ENCODE assay signal across 8 cellular contexts in genomic region chr9:86948153-86948929, GRCh38. TPM values are rescaled to one million over a fixed set of nuclear protein-coding genes. Genes with fewer than 3 reads are reported as not detected.
DNase-seq lines count a peak whose midpoint lies in the region; ATAC-seq lines count a peak whose summit lies in the region.

No MANE protein-coding gene starts in this region.

- peak overlapping the region; percentile 68 for H2AFZ ChIP-seq in ACC112 (ENCODE audit: low read length, unreplicated experiment)

- WGBS in mesodermal cell (ENCODE audit: insufficient coverage in 2 of 2), 2 experiments = 2 to 3% methylated on average over 12 to 22 of the region's 35 CpGs

- H3K4me1 ChIP-seq in ACC112 (ENCODE audit: control insufficient read depth, insufficient read depth, low read length, unreplicated experiment) (peaks cover 13% of the 10 kb centered on the region), endocrine pancreas (ENCODE audit: control insufficient read depth, insufficient read depth, low read length) (no peaks in the 10 kb centered on the region), mesodermal cell (ENCODE audit: control insufficient read depth, insufficient read depth, low read length, poor library complexity, severe bottlenecking) (peaks cover 19% of the 10 kb centered on the region)

- H3K27ac ChIP-seq in ACC112 (ENCODE audit: low read depth, low read length) (peak overlapping the region; percentile 89), mesodermal cell (ENCODE audit: low read depth, low read length, severe bottlenecking) (peak overlapping the region; percentile 36)

- no peaks in the 10 kb centered on the region for H3K27me3 ChIP-seq in ACC112 (ENCODE audit: insufficient read depth, low read length)
- peaks cover 7% of the 10 kb centered on the region for H3K27me3 ChIP-seq in endocrine pancreas (ENCODE audit: control insufficient read depth, insufficient read depth, low read length)

- H3K4me3 ChIP-seq in ACC112 (ENCODE audit: low read depth, low read length) = peak overlapping the region; percentile 85
- peak overlapping the region; percentile 54 for H3K4me3 ChIP-seq in endocrine pancreas (ENCODE audit: control insufficient read depth, insufficient read depth, low read length)
- H3K4me3 ChIP-seq in mesodermal cell (ENCODE audit: extremely low read depth, insufficient read depth, low read length, poor library complexity, severe bottlenecking) = peak overlapping the region; percentile 74

- H3K36me3 ChIP-seq in ACC112 (ENCODE audit: insufficient read depth, low read length) (peaks cover 11% of the 10 kb centered on the region), endocrine pancreas (ENCODE audit: control insufficient read depth, insufficient read depth, low read length) (no peaks in the 10 kb centered on the region), mesodermal cell (ENCODE audit: control insufficient read depth, insufficient read depth, low read length) (no peaks in the 10 kb centered on the region)

- H3K9ac ChIP-seq in endocrine pancreas (ENCODE audit: control insufficient read depth, insufficient read depth, low read length) = peak overlapping the region; percentile 56

- peak; percentile 76 for DNase-seq in NCI-H748 (lab: John Stamatoyannopoulos, UW; ENCODE audit: unreplicated experiment)
- DNase-seq in activated CD8-positive, alpha-beta memory T cell treated with anti-CD3 and anti-CD28 coated beads for 48 hours (ENCODE audit: low read depth in 2 of 3, low spot score in 2 of 3) = peak; percentile 20 to 40 (median 23)
- DNase-seq in stimulated activated CD8-positive, alpha-beta memory T cell treated with anti-CD3 and anti-CD28 coated beads, Interleukin-15, amount 100 ng/mL, for 1 hour (ENCODE audit: low read depth) = peak; percentile 49

- ATAC-seq in GM18858 (IDR thresholded peaks at IDR 0.05; ENCODE audit: unreplicated experiment) = peak; percentile 65
- peak; percentile 67 for ATAC-seq in HG03097 (IDR thresholded peaks at IDR 0.05; ENCODE audit: low FRiP score, unreplicated experiment)

- H3K79me2 ChIP-seq in ACC112 (ENCODE audit: control insufficient read depth, insufficient read depth, low read length, unreplicated experiment) = peaks cover 27% of the 10 kb centered on the region

- H3K9me3 ChIP-seq in endocrine pancreas (ENCODE audit: control insufficient read depth, low read length) (no peaks in the 10 kb centered on the region), mesodermal cell (ENCODE audit: control insufficient read depth, low read length) (peaks cover 9% of the 10 kb centered on the region)

RNA-seq across cellular contexts. Expression of gene GAS1, which starts 1.0 kb away (rescaled TPM):
- 13.7 TPM for polyA plus RNA-seq in mesodermal cell (2013, experiment 1 of 2)
- polyA plus RNA-seq in mesodermal cell (2013, experiment 2 of 2) = 14.1 TPM

Comparison
In these comparisons a context has a peak if more than half of its experiments do, and no peak if none do; other contexts are left out.
1. Peak in every context shown above with its lines: DNase-seq, ATAC-seq, H3K4me3 ChIP-seq and H3K27ac ChIP-seq.
2. DNase-seq: peak in every context shown above with its lines; median percentile 76 in NCI-H748; 49 in stimulated activated CD8-positive, alpha-beta memory T cell treated with anti-CD3 and anti-CD28 coated beads, Interleukin-15, amount 100 ng/mL, for 1 hour; 23 in activated CD8-positive, alpha-beta memory T cell treated with anti-CD3 and anti-CD28 coated beads for 48 hours.